8 cellular contexts compared by ENCODE assay signal in the genomic region with DNA sequence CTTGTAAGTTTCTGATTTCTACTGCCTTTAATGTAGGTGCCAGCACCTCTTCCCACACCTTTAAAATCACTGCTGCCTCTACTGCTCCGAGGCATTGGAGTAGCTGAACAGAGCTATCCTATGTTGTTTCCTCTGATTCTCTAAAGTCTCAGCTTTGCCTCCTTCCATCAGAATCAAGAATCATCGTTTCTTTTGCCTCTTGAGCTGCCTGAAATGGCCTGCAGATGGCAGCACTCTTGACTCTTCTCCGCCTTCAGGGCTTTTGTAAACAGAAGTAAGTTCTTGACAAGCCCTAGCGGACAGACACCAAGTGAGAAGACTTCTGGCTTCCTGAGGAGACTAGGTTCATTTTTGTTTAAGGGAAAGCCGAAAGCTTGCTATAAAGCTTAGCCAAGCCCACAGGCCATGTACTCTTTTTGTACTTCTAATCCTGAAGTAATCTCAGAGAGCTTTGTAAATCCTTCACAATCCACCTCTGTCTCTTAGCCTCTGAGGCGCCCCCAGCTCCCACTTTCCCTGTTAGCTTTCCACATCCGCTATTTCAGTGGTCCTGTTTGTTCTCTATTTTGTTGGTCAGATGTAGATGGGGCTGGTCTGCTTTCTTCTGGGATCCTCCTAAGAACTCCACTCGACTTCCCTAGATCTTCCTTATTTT. TPM values are rescaled to one million over a fixed set of nuclear protein-coding genes. Genes with fewer than 3 reads are reported as not detected.
DNase-seq lines count a peak whose midpoint lies in the region; ATAC-seq and TF ChIP-seq lines count a peak whose summit lies in the region.

No MANE protein-coding gene starts in this region.

- DNase-seq in AG09309 (ENCODE audit: low read depth) (peak; percentile 28), NCI-H748 treated with DMSO at 0.1 percent for 48 hours (lab: John Stamatoyannopoulos, UW) (peak; percentile 44), endothelial cell (ENCODE audit: low spot score) (peak; percentile 76), mucosa of gallbladder (ENCODE audit: low spot score) (peak; percentile 63)
- peak; percentile 76 for DNase-seq in activated CD4-positive, alpha-beta memory T cell treated with anti-CD3 and anti-CD28 coated beads, Interleukin-2, amount 10 ng/mL, durations not matched to agents 7 days and 5 days
- peak; percentile 17 to 39 for DNase-seq in stimulated activated CD8-positive, alpha-beta memory T cell treated with anti-CD3 and anti-CD28 coated beads, Interleukin-7, amount 100 ng/mL, for 4 hours (ENCODE audit: low read depth in 2 of 2)

- ATAC-seq in GM18517 (IDR thresholded peaks at IDR 0.05; ENCODE audit: unreplicated experiment): peak; percentile 88
- ATAC-seq in HG02981 (IDR thresholded peaks at IDR 0.05; ENCODE audit: unreplicated experiment): peak; percentile 98

- H3K4me1 Mint-ChIP-seq in activated CD4-positive, alpha-beta memory T cell treated with anti-CD3 and anti-CD28 coated beads, Interleukin-2, amount 10 ng/mL, durations not matched to agents 7 days and 5 days: peaks cover 24% of the 10 kb centered on the region
- H3K4me1 Mint-ChIP-seq in endothelial cell (ENCODE audit: unreplicated experiment): peaks cover 8% of the 10 kb centered on the region

- peaks cover 15% of the 10 kb centered on the region for H3K9me3 Mint-ChIP-seq in activated CD4-positive, alpha-beta memory T cell treated with anti-CD3 and anti-CD28 coated beads, Interleukin-2, amount 10 ng/mL, durations not matched to agents 7 days and 5 days
- H3K9me3 Mint-ChIP-seq in endothelial cell (ENCODE audit: unreplicated experiment): no peaks in the 10 kb centered on the region

- TF ChIP-seq CTCF in AG09309 (IDR thresholded peaks at IDR 0.05; ENCODE audit: control insufficient read depth, insufficient read depth, low read depth, low read length, missing control alignments) (peak; percentile 89), endothelial cell (IDR thresholded peaks at IDR 0.05; ENCODE audit: unreplicated experiment) (peak; percentile 75)

- CTCF ChIA-PET in activated CD4-positive, alpha-beta memory T cell treated with anti-CD3 and anti-CD28 coated beads, Interleukin-2, amount 10 ng/mL, durations not matched to agents 7 days and 5 days (lab: Charles Lee): interaction anchor here (0.6 to 2.5 kb wide), 30 partner anchors 9 to 627 kb away, joined by 3 to 29 read pairs (median 4); a partner anchor contains a TSS

- H3K27ac Mint-ChIP-seq in activated CD4-positive, alpha-beta memory T cell treated with anti-CD3 and anti-CD28 coated beads, Interleukin-2, amount 10 ng/mL, durations not matched to agents 7 days and 5 days: no peak overlapping the region
- H3K27ac Mint-ChIP-seq in endothelial cell (ENCODE audit: unreplicated experiment): peak overlapping the region; percentile 9

- H3K4me3 ChIP-seq in AG09309 (ENCODE audit: control insufficient read depth, low read depth, low read length): no peak overlapping the region

- peaks cover 3% of the 10 kb centered on the region for H3K27me3 Mint-ChIP-seq in activated CD4-positive, alpha-beta memory T cell treated with anti-CD3 and anti-CD28 coated beads, Interleukin-2, amount 10 ng/mL, durations not matched to agents 7 days and 5 days
- H3K27me3 Mint-ChIP-seq in endothelial cell (ENCODE audit: unreplicated experiment): peaks cover 5% of the 10 kb centered on the region

- POLR2A ChIA-PET in activated CD4-positive, alpha-beta memory T cell treated with anti-CD3 and anti-CD28 coated beads, Interleukin-2, amount 10 ng/mL, durations not matched to agents 7 days and 5 days (lab: Charles Lee): interaction anchor here (0.7 to 1.0 kb wide), 3 partner anchors 9 to 53 kb away, joined by 3 read pairs; a partner anchor contains a TSS

- H3K36me3 Mint-ChIP-seq in activated CD4-positive, alpha-beta memory T cell treated with anti-CD3 and anti-CD28 coated beads, Interleukin-2, amount 10 ng/mL, durations not matched to agents 7 days and 5 days (ENCODE audit: low read depth): peaks cover 24% of the 10 kb centered on the region
- H3K36me3 Mint-ChIP-seq in endothelial cell (ENCODE audit: low read depth, unreplicated experiment): peaks cover 9% of the 10 kb centered on the region

- no peak overlapping the region for H3K4me3 Mint-ChIP-seq in activated CD4-positive, alpha-beta memory T cell treated with anti-CD3 and anti-CD28 coated beads, Interleukin-2, amount 10 ng/mL, durations not matched to agents 7 days and 5 days
- no peak overlapping the region for H3K4me3 Mint-ChIP-seq in endothelial cell (ENCODE audit: unreplicated experiment)

RNA-seq across cellular contexts. Expression of a gene that starts 48.4 kb away (rescaled TPM):
- total RNA-seq in activated CD4-positive, alpha-beta memory T cell treated with anti-CD3 and anti-CD28 coated beads, Interleukin-2, amount 10 ng/mL, durations not matched to agents 7 days and 5 days: 10 to 100 TPM; 41.3 to 46.9 TPM
- 63.8 TPM for total RNA-seq in endothelial cell (ENCODE audit: unreplicated experiment)
- 36.1 TPM for total RNA-seq in mucosa of gallbladder

RNA-seq across cellular contexts. Expression of a gene that starts 58.1 kb away (rescaled TPM):
- under 1 TPM; 0.33 TPM for total RNA-seq in activated CD4-positive, alpha-beta memory T cell treated with anti-CD3 and anti-CD28 coated beads, Interleukin-2, amount 10 ng/mL, durations not matched to agents 7 days and 5 days
- 1.4 TPM for total RNA-seq in endothelial cell (ENCODE audit: unreplicated experiment)
- not detected for total RNA-seq in mucosa of gallbladder
